Comparison of ENCODE assay signal across 21 cellular contexts in genomic region chr16:3638916-3639644, GRCh38. TPM values are rescaled to one million over a fixed set of nuclear protein-coding genes. Genes with fewer than 3 reads are reported as not detected.
DNase-seq lines count a peak whose midpoint lies in the region; ATAC-seq, FAIRE-seq and TF ChIP-seq lines count a peak whose summit lies in the region.
"Had no signal": no experiment of that assay in that cellular context is flagged by ENCODE, and none has a peak within 500 bp of the region (broad histone marks: within the 10 kb centered on the region; RNA-seq: fewer than 3 reads in every experiment).

No MANE protein-coding gene starts in this region.

- no peaks in the 10 kb centered on the region for H3K36me3 ChIP-seq in neural progenitor cell
- H3K36me3 ChIP-seq: prostate gland, transverse colon had no signal

- no peaks in the 10 kb centered on the region for H3K27me3 ChIP-seq in neural progenitor cell
- H3K27me3 ChIP-seq: SJSA1, transverse colon had no signal

- H3K27me3 Mint-ChIP-seq in activated CD4-positive, alpha-beta T cell treated with anti-CD3 and anti-CD28 coated beads for 36 hours = no peaks in the 10 kb centered on the region
- H3K27me3 Mint-ChIP-seq in endothelial cell (ENCODE audit: unreplicated experiment) (no peaks in the 10 kb centered on the region), neural progenitor cell (ENCODE audit: insufficient read depth, low read depth) (peaks cover 6% of the 10 kb centered on the region)

- H3K9me3 Mint-ChIP-seq in activated CD4-positive, alpha-beta T cell treated with anti-CD3 and anti-CD28 coated beads for 36 hours (ENCODE audit: low read depth) = no peaks in the 10 kb centered on the region
- no peaks in the 10 kb centered on the region for H3K9me3 Mint-ChIP-seq in endothelial cell (ENCODE audit: unreplicated experiment)
- H3K9me3 Mint-ChIP-seq in neural progenitor cell = peaks cover 5% of the 10 kb centered on the region

- intact Hi-C loops in activated CD4-positive, alpha-beta T cell treated with anti-CD3 and anti-CD28 coated beads for 36 hours (cut with DNase I, micrococcal nuclease) = no loop called here

- H3K4me3 Mint-ChIP-seq in activated CD4-positive, alpha-beta T cell treated with anti-CD3 and anti-CD28 coated beads for 36 hours = no peak overlapping the region
- no peak overlapping the region for H3K4me3 Mint-ChIP-seq in endothelial cell (ENCODE audit: unreplicated experiment)
- no peak overlapping the region for H3K4me3 Mint-ChIP-seq in neural progenitor cell

- H3K27ac Mint-ChIP-seq in activated CD4-positive, alpha-beta T cell treated with anti-CD3 and anti-CD28 coated beads for 36 hours = peak overlapping the region; percentile 53
- H3K27ac Mint-ChIP-seq in endothelial cell (ENCODE audit: unreplicated experiment) = peak overlapping the region; percentile 34
- H3K27ac Mint-ChIP-seq in neural progenitor cell = peak overlapping the region; percentile 61

- no peak for TF ChIP-seq POLR2A in GM12891 (IDR thresholded peaks at IDR 0.05; ENCODE audit: low read depth, low read length)

- no peaks in the 10 kb centered on the region for H3K9me3 ChIP-seq in neural progenitor cell (ENCODE audit: low read depth)
- H3K9me3 ChIP-seq: prostate gland, SJSA1, transverse colon had no signal

- peaks cover 7% of the 10 kb centered on the region for H3K4me1 ChIP-seq in neural progenitor cell
- H3K4me1 ChIP-seq: SJSA1 had no signal

- H3F3A ChIP-seq in neural progenitor cell (ENCODE audit: low read depth) = peaks cover 5% of the 10 kb centered on the region

- no peak overlapping the region for H3K9ac ChIP-seq in neural progenitor cell
- H3K9ac ChIP-seq: KMS-11 had no signal

- no peak overlapping the region for H3K27ac ChIP-seq in neural progenitor cell
- H3K27ac ChIP-seq: KMS-11, PC-9, prostate gland, SJSA1 had no signal

- H3K4me1 Mint-ChIP-seq in activated CD4-positive, alpha-beta T cell treated with anti-CD3 and anti-CD28 coated beads for 36 hours = peaks cover 27% of the 10 kb centered on the region
- H3K4me1 Mint-ChIP-seq in endothelial cell (ENCODE audit: unreplicated experiment) (peaks cover 48% of the 10 kb centered on the region), neural progenitor cell (peaks cover 36% of the 10 kb centered on the region)

- POLR2A ChIA-PET in activated CD4-positive, alpha-beta T cell treated with anti-CD3 and anti-CD28 coated beads for 36 hours (lab: Charles Lee) = no interaction called here

- peaks cover 5% of the 10 kb centered on the region for H3K79me2 ChIP-seq in neural progenitor cell (ENCODE audit: low read depth)

- no peak for DNase-seq in activated CD4-positive, alpha-beta T cell treated with anti-CD3 and anti-CD28 coated beads for 36 hours
- no peak for DNase-seq in activated CD4-positive, alpha-beta T cell treated with anti-CD3 and anti-CD28 coated beads, Interleukin-2, amount 50 U/mL, for 4 hours
- DNase-seq in GM12891 (ENCODE audit: insufficient read length, low spot score) (no peak), endothelial cell (ENCODE audit: low spot score) (no peak), neural progenitor cell (ENCODE audit: low spot score) (no peak), AML-193 (lab: John Stamatoyannopoulos, UW) (no peak), NCI-H345 treated with DMSO at 0.1 percent for 48 hours (lab: John Stamatoyannopoulos, UW; ENCODE audit: unreplicated experiment) (no peak)
- DNase-seq: 8988T; activated CD4-positive, alpha-beta T cell treated with anti-CD3 and anti-CD28 coated beads for 48 hours; activated gamma-delta T cell treated with Interleukin-2 at 50 U/mL for 16 hours; amygdala; kidney glomerular epithelial cell; NCI-H1436; NCI-H510A treated with DMSO at 0.1 percent for 48 hours; PC-9; transverse colon had no signal

- no peak overlapping the region for H3K4me2 ChIP-seq in neural progenitor cell
- H3K4me2 ChIP-seq: KMS-11, PC-9 had no signal

- no peak for ATAC-seq in activated CD4-positive, alpha-beta T cell treated with anti-CD3 and anti-CD28 coated beads for 36 hours
- ATAC-seq in GM19455 (IDR thresholded peaks at IDR 0.05; ENCODE audit: unreplicated experiment) = no peak

- TF ChIP-seq CTCF in endothelial cell (IDR thresholded peaks at IDR 0.05; ENCODE audit: unreplicated experiment) (no peak), neural progenitor cell (IDR thresholded peaks at IDR 0.05) (no peak)

- FAIRE-seq in GM12891 (lab: Jason Lieb, UNC) = peak; percentile 58

- H2AFZ ChIP-seq in neural progenitor cell (replicated peaks) = no peak overlapping the region
- H2AFZ ChIP-seq: PC-9 had no signal

- no peak overlapping the region for H3K4me3 ChIP-seq in neural progenitor cell
- H3K4me3 ChIP-seq: lung, PC-9, prostate gland, SJSA1, transverse colon had no signal

- CTCF ChIA-PET in activated CD4-positive, alpha-beta T cell treated with anti-CD3 and anti-CD28 coated beads for 36 hours (lab: Charles Lee) = interaction anchor here (1.7 to 2.1 kb wide), 2 partner anchors 10 to 15 kb away, joined by 4 to 6 read pairs; partner anchors contain the start of gene DNASE1

- H4K20me1 ChIP-seq in neural progenitor cell (ENCODE audit: low read depth) = no peaks in the 10 kb centered on the region

- peaks cover 6% of the 10 kb centered on the region for H3K36me3 Mint-ChIP-seq in activated CD4-positive, alpha-beta T cell treated with anti-CD3 and anti-CD28 coated beads for 36 hours (ENCODE audit: low read depth)
- H3K36me3 Mint-ChIP-seq in endothelial cell (ENCODE audit: low read depth, unreplicated experiment) = peaks cover 5% of the 10 kb centered on the region
- peaks cover 8% of the 10 kb centered on the region for H3K36me3 Mint-ChIP-seq in neural progenitor cell

TF ChIP-seq in GM12891, 5 proteins besides CTCF, POLR2A, EP300 and RAD21:
- TF ChIP-seq SPI1 (IDR thresholded peaks at IDR 0.05; ENCODE audit: low read depth, low read length) (no peak), POLR2AphosphoS5 (IDR thresholded peaks at IDR 0.05; ENCODE audit: low read depth, low read length) (no peak), PAX5 (IDR thresholded peaks at IDR 0.05; ENCODE audit: insufficient read depth, low read length, severe bottlenecking) (no peak), TAF1 (IDR thresholded peaks at IDR 0.05; ENCODE audit: low read depth, low read length) (no peak), POU2F2 (IDR thresholded peaks at IDR 0.05; ENCODE audit: low read depth, low read length) (no peak)

RNA-seq across cellular contexts. Expression of gene DNASE1, which starts 15.4 kb away (rescaled TPM):
- total RNA-seq in activated CD4-positive, alpha-beta T cell treated with anti-CD3 and anti-CD28 coated beads for 36 hours = 10 to 100 TPM; 10.1 to 11.3 TPM
- 7.0 TPM for polyA plus RNA-seq in GM12891 (2012; ENCODE audit: low read depth, missing spikeins)
- 33.9 TPM for total RNA-seq in endothelial cell (ENCODE audit: unreplicated experiment)
- 22.8 and 33.0 TPM in 2 replicates for total RNA-seq in neural progenitor cell (ENCODE audit: low replicate concordance)

RNA-seq across cellular contexts. Expression of gene SLX4, which starts 27.7 kb away (rescaled TPM):
- 10 to 100 TPM; 10.7 to 11.7 TPM for total RNA-seq in activated CD4-positive, alpha-beta T cell treated with anti-CD3 and anti-CD28 coated beads for 36 hours
- 4.1 TPM for polyA plus RNA-seq in GM12891 (2012; ENCODE audit: low read depth, missing spikeins)
- total RNA-seq in endothelial cell (ENCODE audit: unreplicated experiment) (11.8 TPM), neural progenitor cell (ENCODE audit: low replicate concordance) (7.7 and 13.0 TPM in 2 replicates)
